In the genomic region with DNA sequence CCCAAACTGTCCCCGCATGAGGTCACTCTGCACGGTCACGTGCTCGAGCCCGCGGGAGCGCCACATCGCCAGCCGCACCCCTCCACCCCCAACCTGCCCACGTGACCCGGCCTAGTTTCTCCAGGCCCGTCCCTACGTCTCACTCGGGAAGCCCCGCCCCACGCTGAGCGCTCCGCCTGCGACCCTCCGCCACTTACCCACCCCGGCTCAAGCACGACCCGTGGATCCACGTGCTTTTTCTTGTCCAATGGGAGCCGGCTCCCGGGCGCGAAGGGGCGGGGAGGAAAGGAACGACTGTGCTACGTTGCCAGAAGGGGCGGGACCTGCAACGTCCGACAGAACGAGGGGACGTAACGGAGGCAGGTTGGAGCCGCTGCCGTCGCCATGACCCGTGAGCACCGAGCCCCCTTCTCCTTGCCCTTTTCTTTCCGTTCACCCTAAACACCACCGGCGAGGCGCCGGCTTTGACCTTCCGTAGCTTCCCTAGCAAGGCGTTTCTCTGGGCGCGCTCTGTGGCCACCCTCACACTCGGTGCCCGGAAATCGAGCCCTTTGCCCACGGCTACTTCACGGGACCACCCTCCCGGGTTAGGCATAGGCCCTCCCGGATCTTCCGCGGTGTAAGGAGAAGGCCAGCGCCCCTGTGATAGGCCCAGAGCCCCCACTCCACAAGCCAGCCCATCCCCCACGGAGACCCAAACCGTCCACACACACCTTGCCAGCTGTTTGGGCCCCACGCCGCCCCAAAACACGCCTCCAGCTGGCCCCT, we compare ENCODE assay signal across 8 cellular contexts. TPM values are rescaled to one million over a fixed set of nuclear protein-coding genes. Genes with fewer than 3 reads are reported as not detected.
DNase-seq lines count a peak whose midpoint lies in the region; ATAC-seq and TF ChIP-seq lines count a peak whose summit lies in the region.

A gene (plus strand): TSS at position 328 of the 768 bp plus-strand sequence. CDS start 57 bp downstream, at position 385.

- H3K9ac ChIP-seq in DND-41 (ENCODE audit: low read depth, low read length) (peak within 1 kb of the TSS; percentile 100), GM23248 (peak within 1 kb of the TSS; percentile 100)

- peaks cover 37% of the 10 kb centered on the region for H4K20me1 ChIP-seq in DND-41 (ENCODE audit: insufficient read depth, low read length)
- peaks cover 5% of the 10 kb centered on the region; the same call in 1 of the 2 replicates for H4K20me1 ChIP-seq in GM23248 (ENCODE audit: insufficient read depth)

- H3K4me2 ChIP-seq in DND-41 (ENCODE audit: insufficient read depth, low read length): peak within 1 kb of the TSS; percentile 71
- H3K4me2 ChIP-seq in GM23248 (ENCODE audit: unreplicated experiment): peak within 1 kb of the TSS; percentile 85

- no peaks in the 10 kb centered on the region for H3K9me3 ChIP-seq in DND-41 (ENCODE audit: insufficient read depth, low read length, severe bottlenecking)
- no peaks in the 10 kb centered on the region for H3K9me3 ChIP-seq in GM23248 (ENCODE audit: low read depth)
- no peaks in the 10 kb centered on the region for H3K9me3 ChIP-seq in naive thymus-derived CD4-positive, alpha-beta T cell (ENCODE audit: control insufficient read depth in 2 of 3, low read length in 3 of 3)

- H3K27ac ChIP-seq in DND-41 (ENCODE audit: low read length): peak within 1 kb of the TSS; percentile 99
- peak within 1 kb of the TSS; percentile 99 for H3K27ac ChIP-seq in GM23248
- peak within 1 kb of the TSS; percentile 100 for H3K27ac ChIP-seq in naive thymus-derived CD4-positive, alpha-beta T cell (ENCODE audit: low read depth, low read length)

- H3K4me3 Mint-ChIP-seq in naive thymus-derived CD4-positive, alpha-beta T cell: peak within 1 kb of the TSS; percentile 93 to 98 (median 96)
- H3K4me3 Mint-ChIP-seq in stimulated activated naive B cell treated with anti-CD40 and anti-IgM and Interleukin-4, amounts not matched to agents 10 μg/mL and 1 μg/mL and 100 μg/mL, for 72 hours: peak within 1 kb of the TSS; percentile 98 to 99

- peaks cover 0 to 2% (median 0%) of the 10 kb centered on the region in 5 donors for H3K27me3 Mint-ChIP-seq in naive thymus-derived CD4-positive, alpha-beta T cell
- no peaks in the 10 kb centered on the region for H3K27me3 Mint-ChIP-seq in stimulated activated naive B cell treated with anti-CD40 and anti-IgM and Interleukin-4, amounts not matched to agents 10 μg/mL and 1 μg/mL and 100 μg/mL, for 72 hours

- 0% methylated on average over 51 to 66 of the region's 66 CpGs for WGBS in GM23248 (ENCODE audit: low coverage in 1 of 2, low lambda C conversion rate in 2 of 2, missing lambda C conversion rate in 2 of 2), 2 experiments

- peaks cover 33 to 54% (median 48%) of the 10 kb centered on the region in 7 donors for H3K4me1 Mint-ChIP-seq in naive thymus-derived CD4-positive, alpha-beta T cell
- H3K4me1 Mint-ChIP-seq in stimulated activated naive B cell treated with anti-CD40 and anti-IgM and Interleukin-4, amounts not matched to agents 10 μg/mL and 1 μg/mL and 100 μg/mL, for 72 hours: peaks cover 26 to 59% of the 10 kb centered on the region in 2 donors

- H3K4me3 ChIP-seq in DND-41 (ENCODE audit: low read depth in 1 of 2, low read length in 2 of 2) (peak within 1 kb of the TSS; percentile 98 to 99), GM23248 (peak within 1 kb of the TSS; percentile 94)
- peak within 1 kb of the TSS; percentile 98 for H3K4me3 ChIP-seq in naive thymus-derived CD4-positive, alpha-beta T cell (ENCODE audit: low read length)

- H3K4me1 ChIP-seq in DND-41 (ENCODE audit: insufficient read depth, low read length) (peaks cover 34% of the 10 kb centered on the region), GM23248 (ENCODE audit: insufficient read depth) (peaks cover 37% of the 10 kb centered on the region)
- H3K4me1 ChIP-seq in naive thymus-derived CD4-positive, alpha-beta T cell (ENCODE audit: control insufficient read depth in 2 of 2, insufficient read depth in 2 of 2, low read length in 2 of 2): peaks cover 9 to 22% of the 10 kb centered on the region in 2 donors

- peaks cover 9 to 33% (median 29%) of the 10 kb centered on the region in 5 donors for H3K36me3 Mint-ChIP-seq in naive thymus-derived CD4-positive, alpha-beta T cell
- H3K36me3 Mint-ChIP-seq in stimulated activated naive B cell treated with anti-CD40 and anti-IgM and Interleukin-4, amounts not matched to agents 10 μg/mL and 1 μg/mL and 100 μg/mL, for 72 hours: peaks cover 30 to 46% of the 10 kb centered on the region in 2 donors

- H3K27ac Mint-ChIP-seq in naive thymus-derived CD4-positive, alpha-beta T cell: peak within 1 kb of the TSS; percentile 91 to 99 (median 98)
- peak within 1 kb of the TSS; percentile 100 for H3K27ac Mint-ChIP-seq in stimulated activated naive B cell treated with anti-CD40 and anti-IgM and Interleukin-4, amounts not matched to agents 10 μg/mL and 1 μg/mL and 100 μg/mL, for 72 hours

- H3K9me3 Mint-ChIP-seq in naive thymus-derived CD4-positive, alpha-beta T cell: no peaks in the 10 kb centered on the region
- no peaks in the 10 kb centered on the region for H3K9me3 Mint-ChIP-seq in stimulated activated naive B cell treated with anti-CD40 and anti-IgM and Interleukin-4, amounts not matched to agents 10 μg/mL and 1 μg/mL and 100 μg/mL, for 72 hours

- intact Hi-C loops in naive thymus-derived CD4-positive, alpha-beta T cell (cut with micrococcal nuclease): loop anchor here (1.0 to 10.0 kb wide), 7 partner anchors 8 to 1297 kb away; a partner anchor contains a TSS

- H3K36me3 ChIP-seq in DND-41 (ENCODE audit: insufficient read depth, low read length) (peaks cover 48% of the 10 kb centered on the region), GM23248 (ENCODE audit: low read depth) (peaks cover 19% of the 10 kb centered on the region)
- peaks cover 9 to 46% (median 16%) of the 10 kb centered on the region in 3 experiments for H3K36me3 ChIP-seq in naive thymus-derived CD4-positive, alpha-beta T cell (ENCODE audit: control insufficient read depth in 2 of 3, insufficient read depth in 3 of 3, low read length in 3 of 3)

- H3K79me2 ChIP-seq in DND-41 (ENCODE audit: insufficient read depth, low read length) (peaks cover 36% of the 10 kb centered on the region), GM23248 (ENCODE audit: insufficient read depth) (peaks cover 39% of the 10 kb centered on the region)

- no peak for TF ChIP-seq CTCF in DND-41 (IDR thresholded peaks at IDR 0.05; ENCODE audit: borderline replicate concordance, extremely low read depth, low read length, poor library complexity, severe bottlenecking)

- in situ Hi-C loops in GM23248 (cut with MboI): no loop called here

- H2AFZ ChIP-seq in DND-41 (ENCODE audit: low read depth, low read length) (peak within 1 kb of the TSS; percentile 94), GM23248 (peak within 1 kb of the TSS; percentile 89)

- CTCF ChIA-PET in naive thymus-derived CD4-positive, alpha-beta T cell (lab: Charles Lee): interaction anchor here (0.6 to 2.0 kb wide), 2 partner anchors 15 to 27 kb away, joined by 4 to 5 read pairs; a partner anchor contains a TSS

- ATAC-seq in DND-41 (ENCODE audit: insufficient read depth, low read depth): peak; percentile 95
- ATAC-seq in naive thymus-derived CD4-positive, alpha-beta T cell: peak; percentile 97
- peak; percentile 89 to 90 for ATAC-seq in stimulated activated naive B cell treated with anti-CD40 and anti-IgM and Interleukin-4, amounts not matched to agents 10 μg/mL and 1 μg/mL and 100 μg/mL, for 72 hours (replicated peaks)

- H3K27me3 ChIP-seq in DND-41 (ENCODE audit: insufficient read depth, low read length, poor library complexity) (no peaks in the 10 kb centered on the region), GM23248 (replicated peaks; ENCODE audit: insufficient read depth) (no peaks in the 10 kb centered on the region)
- H3K27me3 ChIP-seq in naive thymus-derived CD4-positive, alpha-beta T cell (ENCODE audit: control insufficient read depth in 2 of 2, insufficient read depth in 2 of 2, low read length in 2 of 2): no peaks in the 10 kb centered on the region

- H3F3A ChIP-seq in GM23248 (ENCODE audit: insufficient read depth): peaks cover 40% of the 10 kb centered on the region

- POLR2A ChIA-PET in naive thymus-derived CD4-positive, alpha-beta T cell (lab: Charles Lee): interaction anchor here (1.1 to 5.6 kb wide), 12 partner anchors 8 to 1408 kb away, joined by 3 to 42 read pairs (median 6); a partner anchor contains a TSS

- DNase-seq in DND-41 (peak; percentile 100), GM23248 (peak; percentile 100), LHCN-M2 (ENCODE audit: low read depth) (peak; percentile 99), RPMI8226 (peak; percentile 97), fibroblast of gingiva (ENCODE audit: low read depth) (peak; percentile 100)
- peak; percentile 99 for DNase-seq in activated T-helper 1 cell treated with anti-CD3 and anti-CD28 coated beads, Interleukin-2, amount 50 U/mL, for 16 hours (ENCODE audit: low read depth in 1 of 2, low spot score in 1 of 2)
- DNase-seq in naive thymus-derived CD4-positive, alpha-beta T cell: peak; percentile 92 to 99 (median 97)
- DNase-seq in stimulated activated naive B cell treated with anti-CD40 and anti-IgM and Interleukin-4, amounts not matched to agents 10 μg/mL and 1 μg/mL and 100 μg/mL, for 72 hours: peak; percentile 99

- H3K9me2 ChIP-seq in GM23248 (ENCODE audit: insufficient read depth): no peaks in the 10 kb centered on the region

RNA-seq across cellular contexts. Expression of the gene that starts here (rescaled TPM):
- 996 and 1,573 TPM in 2 replicates for total RNA-seq in GM23248 (2014; rRNA removed; shearing (Covaris generic))
- 3,240 and 3,311 TPM in 2 replicates for polyA plus RNA-seq in GM23248 (2016; fragmentation: Nextera tagmentation; extraction: Ambion mirVana)
- total RNA-seq in LHCN-M2 (2014; rRNA removed): 1,349 and 2,104 TPM in 2 replicates
- 1,779 TPM for polyA plus RNA-seq in LHCN-M2 (2012)
- 100 to 1,000 TPM; 358 to 676 (median 553) TPM for total RNA-seq in naive thymus-derived CD4-positive, alpha-beta T cell
- polyA plus RNA-seq in naive thymus-derived CD4-positive, alpha-beta T cell: 1,000 to 10,000 TPM; 1,664 to 2,070 TPM

Comparison
In these comparisons a context has a peak if more than half of its experiments do, and no peak if none do; other contexts are left out.
1. Peak in every context shown above with its lines: DNase-seq, ATAC-seq, H3K4me3 ChIP-seq and H3K27ac ChIP-seq.